Comparison of ENCODE assay signal across 18 cellular contexts in the genomic region with DNA sequence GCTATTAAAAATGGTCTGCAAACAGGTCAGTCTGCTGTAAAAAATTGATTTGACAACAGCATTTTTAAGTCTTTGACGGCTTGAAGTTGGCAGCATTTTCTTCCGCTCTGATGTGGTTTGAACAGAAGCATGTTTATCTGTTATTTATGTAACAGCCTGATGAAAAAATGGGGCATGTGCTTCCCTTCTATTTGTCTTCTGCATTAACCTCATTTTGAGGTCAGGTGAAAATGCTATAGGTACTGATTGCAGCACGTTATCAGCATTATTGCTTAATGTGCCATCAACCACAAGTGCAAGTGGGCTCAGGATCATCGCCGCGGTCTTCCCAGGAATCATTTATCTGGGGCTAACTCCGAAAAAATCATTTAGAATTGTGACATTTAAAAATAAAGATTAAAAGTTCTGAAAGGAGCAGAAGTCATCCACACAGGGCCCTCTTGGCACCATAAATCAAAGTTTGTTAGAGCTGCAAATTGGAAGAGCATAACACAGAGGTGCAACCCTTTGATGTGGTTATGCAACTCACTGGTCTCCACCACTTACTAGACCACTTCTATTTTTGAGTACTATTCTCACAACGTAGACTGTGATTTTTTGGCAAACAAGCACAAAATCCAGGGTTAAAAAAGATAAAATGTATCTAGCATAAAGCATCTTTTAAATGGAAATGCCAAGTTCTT.
DNase-seq lines count a peak whose midpoint lies in the region; ATAC-seq and TF ChIP-seq lines count a peak whose summit lies in the region.
"Had no signal": no experiment of that assay in that cellular context is flagged by ENCODE, and none has a peak within 500 bp of the region (broad histone marks: within the 10 kb centered on the region; RNA-seq: fewer than 3 reads in every experiment).

No MANE protein-coding gene starts in this region.

- H3K4me3 ChIP-seq in CD8-positive, alpha-beta memory T cell (ENCODE audit: low read length): no peak overlapping the region
- H3K4me3 ChIP-seq: HAP-1, SJCRH30 had no signal

- H3K9me3 ChIP-seq in CD8-positive, alpha-beta memory T cell (ENCODE audit: low read length): no peaks in the 10 kb centered on the region
- H3K9me3 ChIP-seq: HAP-1, SJCRH30 had no signal

- H3K4me1 ChIP-seq in CD8-positive, alpha-beta memory T cell (ENCODE audit: insufficient read depth, low read length): peaks cover 5% of the 10 kb centered on the region

- no peaks in the 10 kb centered on the region for H3K27me3 ChIP-seq in CD8-positive, alpha-beta memory T cell (ENCODE audit: insufficient read depth, low read length, poor library complexity, severe bottlenecking)
- H3K27me3 ChIP-seq: SJCRH30 had no signal

- H3K27ac Mint-ChIP-seq in CD8-positive, alpha-beta memory T cell: peak overlapping the region; percentile 49 to 91 (median 76)
- H3K27ac Mint-ChIP-seq: activated CD4-positive, alpha-beta T cell treated with anti-CD3 and anti-CD28 coated beads, Interleukin-2, amount 10 ng/mL, durations not matched to agents 7 days and 5 days; stimulated activated naive B cell treated with anti-CD40 and anti-IgM and Interleukin-4, amounts not matched to agents 10 μg/mL and 1 μg/mL and 100 μg/mL, for 72 hours; type B pancreatic cell had no signal

- peaks cover 25 to 34% (median 30%) of the 10 kb centered on the region in 3 donors for H3K4me1 Mint-ChIP-seq in CD8-positive, alpha-beta memory T cell

- H3K27me3 Mint-ChIP-seq in CD8-positive, alpha-beta memory T cell: peaks cover 3 to 8% of the 10 kb centered on the region in 2 donors
- H3K27me3 Mint-ChIP-seq: activated CD4-positive, alpha-beta T cell treated with anti-CD3 and anti-CD28 coated beads, Interleukin-2, amount 10 ng/mL, durations not matched to agents 7 days and 5 days had no signal

- no peak for TF ChIP-seq CTCF in omental fat pad (IDR thresholded peaks at IDR 0.05)

- peaks cover 0 to 9% (median 0%) of the 10 kb centered on the region in 3 donors for H3K36me3 Mint-ChIP-seq in CD8-positive, alpha-beta memory T cell
- H3K36me3 Mint-ChIP-seq: mesothelial cell of epicardium; stimulated activated naive B cell treated with anti-CD40 and anti-IgM and Interleukin-4, amounts not matched to agents 10 μg/mL and 1 μg/mL and 100 μg/mL, for 72 hours; type B pancreatic cell had no signal

- peak in 2 of 5 donors; percentile 30 to 53 for DNase-seq in CD8-positive, alpha-beta memory T cell
- peak; percentile 3 for DNase-seq in T follicular helper cell (ENCODE audit: low read depth)
- peak; percentile 8 for DNase-seq in glomerular visceral epithelial cell (ENCODE audit: extremely low spot score)
- DNase-seq in SIG-M5 treated with dmso at 0.1 percent for 504 hours (lab: John Stamatoyannopoulos, UW; ENCODE audit: unreplicated experiment): no peak
- no peak for DNase-seq in omental fat pad (ENCODE audit: low spot score)
- DNase-seq: activated CD4-positive, alpha-beta T cell treated with anti-CD3 and anti-CD28 coated beads, Interleukin-2, amount 10 ng/mL, durations not matched to agents 7 days and 5 days; activated T-cell treated with anti-CD3 and anti-CD28 coated beads, Interleukin-2, amount 50 U/mL, for 4 hours; DMS 273 treated with DMSO at 0.1 percent for 48 hours; glutamatergic neuron; NCI-H2171 treated with DMSO at 0.1 percent for 48 hours; SJCRH30; stimulated activated naive B cell treated with anti-CD40 and anti-IgM and Interleukin-4, amounts not matched to agents 10 μg/mL and 1 μg/mL and 100 μg/mL, for 72 hours had no signal

- H3K9me3 Mint-ChIP-seq in CD8-positive, alpha-beta memory T cell: no peaks in the 10 kb centered on the region
- H3K9me3 Mint-ChIP-seq: activated CD4-positive, alpha-beta T cell treated with anti-CD3 and anti-CD28 coated beads, Interleukin-2, amount 10 ng/mL, durations not matched to agents 7 days and 5 days; activated T-cell treated with anti-CD3 and anti-CD28 coated beads, Interleukin-2, amount 50 U/mL, for 4 hours; mesothelial cell of epicardium; stimulated activated naive B cell treated with anti-CD40 and anti-IgM and Interleukin-4, amounts not matched to agents 10 μg/mL and 1 μg/mL and 100 μg/mL, for 72 hours had no signal

- peak overlapping the region in 6 of 7 donors; percentile 45 to 77 (median 64) for H3K4me3 Mint-ChIP-seq in CD8-positive, alpha-beta memory T cell
- H3K4me3 Mint-ChIP-seq: activated CD4-positive, alpha-beta T cell treated with anti-CD3 and anti-CD28 coated beads, Interleukin-2, amount 10 ng/mL, durations not matched to agents 7 days and 5 days; activated T-cell treated with anti-CD3 and anti-CD28 coated beads, Interleukin-2, amount 50 U/mL, for 4 hours; mesothelial cell of epicardium; stimulated activated naive B cell treated with anti-CD40 and anti-IgM and Interleukin-4, amounts not matched to agents 10 μg/mL and 1 μg/mL and 100 μg/mL, for 72 hours; type B pancreatic cell had no signal

- ATAC-seq in HG03103 (IDR thresholded peaks at IDR 0.05; ENCODE audit: low read depth, unreplicated experiment) (peak; percentile 58), HG02840 (IDR thresholded peaks at IDR 0.05; ENCODE audit: low FRiP score, unreplicated experiment) (no peak), HG02938 (IDR thresholded peaks at IDR 0.05; ENCODE audit: unreplicated experiment) (no peak), omental fat pad (ENCODE audit: low FRiP score) (no peak)
- ATAC-seq: activated T-cell treated with anti-CD3 and anti-CD28 coated beads, Interleukin-2, amount 50 U/mL, for 4 hours; stimulated activated naive B cell treated with anti-CD40 and anti-IgM and Interleukin-4, amounts not matched to agents 10 μg/mL and 1 μg/mL and 100 μg/mL, for 72 hours had no signal

- H3K27ac ChIP-seq in CD8-positive, alpha-beta memory T cell (ENCODE audit: low read depth, low read length): no peak overlapping the region
- H3K27ac ChIP-seq: SJCRH30 had no signal

- H3K36me3 ChIP-seq in CD8-positive, alpha-beta memory T cell (ENCODE audit: insufficient read depth, low read length): no peaks in the 10 kb centered on the region
- H3K36me3 ChIP-seq: HAP-1, SJCRH30 had no signal

- CTCF ChIA-PET in CD8-positive, alpha-beta memory T cell (lab: Charles Lee): no interaction called here

- POLR2A ChIA-PET in CD8-positive, alpha-beta memory T cell (lab: Charles Lee): no interaction called here

Comparison
In these comparisons a context has a peak if more than half of its experiments do, and no peak if none do; other contexts are left out.
1. DNase-seq: peak in T follicular helper cell (single experiment) and glomerular visceral epithelial cell (single experiment); none in SIG-M5 treated with dmso at 0.1 percent for 504 hours (single experiment) and omental fat pad (single experiment).